In genomic region chr20:10701607-10702006, GRCh38 we compare ENCODE assay signal across 25 cellular contexts.
"Had no signal": no experiment of that assay in that cellular context is flagged by ENCODE, and none has a peak within 500 bp of the region (broad histone marks: within the 10 kb centered on the region; RNA-seq: fewer than 3 reads in every experiment).

No MANE protein-coding gene starts in this region.

- H3K27me3 ChIP-seq: cardiac muscle cell, esophagus muscularis mucosa, gastrocnemius medialis, ovary, thyroid gland had no signal

- H3K27ac Mint-ChIP-seq: activated CD4-positive, alpha-beta memory T cell treated with anti-CD3 and anti-CD28 coated beads, Interleukin-2, amount 10 ng/mL, durations not matched to agents 7 days and 5 days; activated naive CD4-positive, alpha-beta T cell treated with anti-CD3 and anti-CD28 coated beads for 36 hours; activated naive CD8-positive, alpha-beta T cell treated with anti-CD3 and anti-CD28 coated beads, Interleukin-2, amount 10 ng/mL, durations not matched to agents 7 days and 5 days; activated T-cell treated with anti-CD3 and anti-CD28 coated beads, Interleukin-2, amount 50 U/mL, for 72 hours; natural killer cell; stimulated activated naive CD8-positive, alpha-beta T cell treated with anti-CD3 and anti-CD28 coated beads, Interleukin-15, Interleukin-2, amounts not matched to agents 100 ng/mL and 50 ng/mL, for 24 hours; T-helper 17 cell had no signal

- H3K4me1 ChIP-seq: esophagus muscularis mucosa, gastrocnemius medialis, psoas muscle, thyroid gland had no signal

- H3K4me3 ChIP-seq: cardiac muscle cell, esophagus muscularis mucosa, gastrocnemius medialis, left ventricle myocardium inferior, ovary, psoas muscle, thyroid gland had no signal

- H3K9me3 ChIP-seq: esophagus muscularis mucosa, gastrocnemius medialis, left ventricle myocardium inferior, ovary, psoas muscle, thyroid gland had no signal

- H3K4me3 Mint-ChIP-seq: activated CD4-positive, alpha-beta memory T cell treated with anti-CD3 and anti-CD28 coated beads, Interleukin-2, amount 10 ng/mL, durations not matched to agents 7 days and 5 days; activated naive CD4-positive, alpha-beta T cell treated with anti-CD3 and anti-CD28 coated beads for 36 hours; activated naive CD8-positive, alpha-beta T cell treated with anti-CD3 and anti-CD28 coated beads, Interleukin-2, amount 10 ng/mL, durations not matched to agents 7 days and 5 days; activated T-cell treated with anti-CD3 and anti-CD28 coated beads, Interleukin-2, amount 50 U/mL, for 72 hours; natural killer cell; stimulated activated naive CD8-positive, alpha-beta T cell treated with anti-CD3 and anti-CD28 coated beads, Interleukin-15, Interleukin-2, amounts not matched to agents 100 ng/mL and 50 ng/mL, for 24 hours; T-helper 17 cell had no signal

- H3K9me3 Mint-ChIP-seq: activated CD4-positive, alpha-beta memory T cell treated with anti-CD3 and anti-CD28 coated beads, Interleukin-2, amount 10 ng/mL, durations not matched to agents 7 days and 5 days had no signal

- H3K36me3 ChIP-seq: cardiac muscle cell, esophagus muscularis mucosa, gastrocnemius medialis, left ventricle myocardium inferior, ovary, thyroid gland had no signal

- H3K4me1 Mint-ChIP-seq: activated CD4-positive, alpha-beta memory T cell treated with anti-CD3 and anti-CD28 coated beads, Interleukin-2, amount 10 ng/mL, durations not matched to agents 7 days and 5 days; activated naive CD8-positive, alpha-beta T cell treated with anti-CD3 and anti-CD28 coated beads, Interleukin-2, amount 10 ng/mL, durations not matched to agents 7 days and 5 days; natural killer cell; T-helper 17 cell had no signal

- H3K27me3 Mint-ChIP-seq: activated CD4-positive, alpha-beta memory T cell treated with anti-CD3 and anti-CD28 coated beads, Interleukin-2, amount 10 ng/mL, durations not matched to agents 7 days and 5 days had no signal

- H3K36me3 Mint-ChIP-seq: activated naive CD8-positive, alpha-beta T cell treated with anti-CD3 and anti-CD28 coated beads, Interleukin-2, amount 10 ng/mL, durations not matched to agents 7 days and 5 days had no signal

- H3K27ac ChIP-seq: cardiac muscle cell, esophagus muscularis mucosa, gastrocnemius medialis, left ventricle myocardium inferior, ovary, psoas muscle, thyroid gland had no signal

- DNase-seq: activated CD4-positive, alpha-beta memory T cell treated with anti-CD3 and anti-CD28 coated beads, Interleukin-2, amount 10 ng/mL, durations not matched to agents 7 days and 5 days; activated CD4-positive, alpha-beta T cell treated with anti-CD3 and anti-CD28 coated beads for 48 hours; activated effector memory CD4-positive, alpha-beta T cell treated with Interleukin-2 at 50 U/mL for 16 hours; activated naive CD4-positive, alpha-beta T cell treated with anti-CD3 and anti-CD28 coated beads for 36 hours; activated naive CD8-positive, alpha-beta T cell treated with anti-CD3 and anti-CD28 coated beads, Interleukin-2, amount 10 ng/mL, durations not matched to agents 7 days and 5 days; activated T-cell treated with anti-CD3 and anti-CD28 coated beads, Interleukin-2, amount 50 U/mL, for 72 hours; amygdala; dermis blood vessel endothelial cell; effector memory CD4-positive, alpha-beta T cell; gastrocnemius medialis; head of caudate nucleus; hypothalamus; left ventricle myocardium inferior; midbrain; natural killer cell; ovary; psoas muscle; right cardiac atrium; stimulated activated CD4-positive, alpha-beta T cell treated with anti-CD3 and anti-CD28 coated beads, Interleukin-1b, Interleukin-23, amount 100 ng/mL, for 48 hours; substantia nigra; T-helper 17 cell; thyroid gland had no signal

- ATAC-seq: activated T-cell treated with anti-CD3 and anti-CD28 coated beads, Interleukin-2, amount 50 U/mL, for 72 hours; gastrocnemius medialis; natural killer cell; psoas muscle; right cardiac atrium; T-helper 17 cell had no signal
